3 cellular contexts compared by ENCODE assay signal in the genomic region with DNA sequence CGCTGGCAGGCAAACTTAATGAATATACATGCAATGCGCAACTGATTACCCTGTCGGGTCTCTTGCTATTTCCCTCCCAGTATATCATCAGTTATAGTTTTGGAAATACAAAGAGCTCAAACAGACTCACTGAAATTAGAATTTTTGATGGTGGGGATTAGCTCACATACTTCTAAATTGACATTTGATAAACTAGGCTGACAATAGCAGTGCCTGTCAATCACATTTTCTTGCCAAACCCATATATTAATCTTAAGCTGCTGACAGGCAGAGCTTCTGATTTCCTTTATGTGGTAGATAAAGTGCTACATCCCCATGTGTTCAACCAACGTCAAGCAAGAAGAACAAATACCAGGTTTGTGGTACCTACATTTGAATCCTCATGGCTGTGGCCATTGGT.
TF ChIP-seq lines count a peak whose summit lies in the region.

No MANE protein-coding gene starts in this region.

TF ChIP-seq in HEK293T, 16 proteins besides CTCF, POLR2A, EP300 and RAD21:
- TF ChIP-seq, protein P1, sequence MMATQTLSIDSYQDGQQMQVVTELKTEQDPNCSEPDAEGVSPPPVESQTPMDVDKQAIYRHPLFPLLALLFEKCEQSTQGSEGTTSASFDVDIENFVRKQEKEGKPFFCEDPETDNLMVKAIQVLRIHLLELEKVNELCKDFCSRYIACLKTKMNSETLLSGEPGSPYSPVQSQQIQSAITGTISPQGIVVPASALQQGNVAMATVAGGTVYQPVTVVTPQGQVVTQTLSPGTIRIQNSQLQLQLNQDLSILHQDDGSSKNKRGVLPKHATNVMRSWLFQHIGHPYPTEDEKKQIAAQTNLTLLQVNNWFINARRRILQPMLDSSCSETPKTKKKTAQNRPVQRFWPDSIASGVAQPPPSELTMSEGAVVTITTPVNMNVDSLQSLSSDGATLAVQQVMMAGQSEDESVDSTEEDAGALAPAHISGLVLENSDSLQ (IDR thresholded peaks at IDR 0.05), result peak; percentile 50; the same call in 1 of the 2 replicates
- no peak for TF ChIP-seq FOXA1 (IDR thresholded peaks at IDR 0.05)

TF ChIP-seq in IMR-90, 13 proteins besides CTCF, POLR2A, EP300 and RAD21:
- TF ChIP-seq CHD1 (IDR thresholded peaks at IDR 0.05; ENCODE audit: low read depth, low read length) (no peak), NFE2L2 (IDR thresholded peaks at IDR 0.05; ENCODE audit: low read depth, low read length) (no peak), BHLHE40 (IDR thresholded peaks at IDR 0.05; ENCODE audit: low read depth, low read length) (no peak), RFX5 (IDR thresholded peaks at IDR 0.05; ENCODE audit: low read depth, low read length) (no peak), MAZ (IDR thresholded peaks at IDR 0.05; ENCODE audit: borderline replicate concordance, low read depth, low read length) (no peak), MAFK (IDR thresholded peaks at IDR 0.05; ENCODE audit: low read depth, low read length) (no peak), SMC3 (IDR thresholded peaks at IDR 0.05; ENCODE audit: low read depth, low read length) (no peak), FOS (IDR thresholded peaks at IDR 0.05; ENCODE audit: low read depth, low read length) (no peak), CEBPB (IDR thresholded peaks at IDR 0.05; ENCODE audit: low read depth, low read length) (no peak)
- TF ChIP-seq, protein P2, sequence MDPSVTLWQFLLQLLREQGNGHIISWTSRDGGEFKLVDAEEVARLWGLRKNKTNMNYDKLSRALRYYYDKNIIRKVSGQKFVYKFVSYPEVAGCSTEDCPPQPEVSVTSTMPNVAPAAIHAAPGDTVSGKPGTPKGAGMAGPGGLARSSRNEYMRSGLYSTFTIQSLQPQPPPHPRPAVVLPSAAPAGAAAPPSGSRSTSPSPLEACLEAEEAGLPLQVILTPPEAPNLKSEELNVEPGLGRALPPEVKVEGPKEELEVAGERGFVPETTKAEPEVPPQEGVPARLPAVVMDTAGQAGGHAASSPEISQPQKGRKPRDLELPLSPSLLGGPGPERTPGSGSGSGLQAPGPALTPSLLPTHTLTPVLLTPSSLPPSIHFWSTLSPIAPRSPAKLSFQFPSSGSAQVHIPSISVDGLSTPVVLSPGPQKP (IDR thresholded peaks at IDR 0.05; ENCODE audit: borderline replicate concordance, low read depth, low read length), result no peak

TF ChIP-seq in endothelial cell of umbilical vein, 7 proteins besides CTCF, POLR2A, EP300 and RAD21:
- TF ChIP-seq MYC (IDR thresholded peaks at IDR 0.05; ENCODE audit: low read depth, low read length) (no peak), JUN (IDR thresholded peaks at IDR 0.05; ENCODE audit: borderline replicate concordance, insufficient read depth, insufficient read length, low read depth) (no peak), FOS (IDR thresholded peaks at IDR 0.05; ENCODE audit: borderline replicate concordance, insufficient read depth, low read length) (no peak), GATA2 (IDR thresholded peaks at IDR 0.05; ENCODE audit: insufficient read depth, insufficient read length, low read depth, low read length) (no peak), EZH2 (IDR thresholded peaks at IDR 0.05; ENCODE audit: borderline replicate concordance, low read depth, low read length, severe bottlenecking) (no peak), POLR2AphosphoS5 (IDR thresholded peaks at IDR 0.05; ENCODE audit: insufficient read depth, low read depth, low read length) (no peak)
- TF ChIP-seq, protein P3, sequence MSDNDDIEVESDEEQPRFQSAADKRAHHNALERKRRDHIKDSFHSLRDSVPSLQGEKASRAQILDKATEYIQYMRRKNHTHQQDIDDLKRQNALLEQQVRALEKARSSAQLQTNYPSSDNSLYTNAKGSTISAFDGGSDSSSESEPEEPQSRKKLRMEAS (IDR thresholded peaks at IDR 0.05; ENCODE audit: insufficient read depth, insufficient read length), result no peak
